In genomic region chr15:80695099-80695910, GRCh38 we compare ENCODE assay signal across 8 cellular contexts. TPM values are rescaled to one million over a fixed set of nuclear protein-coding genes. Genes with fewer than 3 reads are reported as not detected.
DNase-seq lines count a peak whose midpoint lies in the region; ATAC-seq and TF ChIP-seq lines count a peak whose summit lies in the region.

TSS of gene ABHD17C (plus strand) at chr15:80695310. CDS start at chr15:80695430, 120 bp downstream.

- peaks cover 30% of the 10 kb centered on the region for H3K4me1 ChIP-seq in RWPE2 (ENCODE audit: insufficient read depth, poor library complexity, severe bottlenecking)

- H3K27me3 Mint-ChIP-seq in activated naive CD8-positive, alpha-beta T cell = no peaks in the 10 kb centered on the region

- H3K27ac Mint-ChIP-seq in activated naive CD8-positive, alpha-beta T cell = peak within 1 kb of the TSS; percentile 84

- H3K4me3 ChIP-seq in RWPE2 (ENCODE audit: severe bottlenecking) = peak within 1 kb of the TSS; percentile 91

- H3K36me3 Mint-ChIP-seq in activated naive CD8-positive, alpha-beta T cell = no peaks in the 10 kb centered on the region

- intact Hi-C loops in Right ventricle myocardium inferior (cut with DNase I) = loop anchor here (10.0 kb wide), 1 partner anchor 289 kb away; the partner anchor contains the start of gene MESD

- no peak for TF ChIP-seq CTCF in RWPE2 (IDR thresholded peaks at IDR 0.05; ENCODE audit: poor library complexity, severe bottlenecking)
- no peak for TF ChIP-seq CTCF in omental fat pad (IDR thresholded peaks at IDR 0.05)

- peak within 1 kb of the TSS; percentile 69 for H3K27ac ChIP-seq in RWPE2 (ENCODE audit: poor library complexity, severe bottlenecking)

- H3K4me1 Mint-ChIP-seq in activated naive CD8-positive, alpha-beta T cell (ENCODE audit: low read depth) = peaks cover 21% of the 10 kb centered on the region

- ATAC-seq in GM19351 (IDR thresholded peaks at IDR 0.05; ENCODE audit: unreplicated experiment) = peak; percentile 69
- ATAC-seq in HG03460 (IDR thresholded peaks at IDR 0.05; ENCODE audit: unreplicated experiment) = peak; percentile 65
- ATAC-seq in RWPE2 (ENCODE audit: low read depth) = peak; percentile 55
- peak; percentile 84 for ATAC-seq in Right ventricle myocardium inferior
- ATAC-seq in omental fat pad (ENCODE audit: low FRiP score) = peak; percentile 87

- DNase-seq in C1 segment of cervical spinal cord (lab: John Stamatoyannopoulos, UW) (peak in 10 of 14 donors; percentile 4 to 69 (median 38)), RWPE2 (ENCODE audit: low spot score) (peak; percentile 76), Right ventricle myocardium inferior (ENCODE audit: missing footprints) (peak; percentile 83), omental fat pad (ENCODE audit: low spot score) (no peak), amniotic stem cell (lab: John Stamatoyannopoulos, UW) (no peak)

- no peaks in the 10 kb centered on the region for H3K9me3 ChIP-seq in RWPE2 (ENCODE audit: severe bottlenecking)

- H3K27me3 ChIP-seq in RWPE2 (ENCODE audit: insufficient read depth, poor library complexity, severe bottlenecking) = no peaks in the 10 kb centered on the region

- H3K9me3 Mint-ChIP-seq in activated naive CD8-positive, alpha-beta T cell (ENCODE audit: low read depth) = no peaks in the 10 kb centered on the region

- H3K4me3 Mint-ChIP-seq in activated naive CD8-positive, alpha-beta T cell = peak within 1 kb of the TSS; percentile 92

- H3K36me3 ChIP-seq in RWPE2 (ENCODE audit: low read depth) = peaks cover 19% of the 10 kb centered on the region

RNA-seq across cellular contexts. Expression of gene ABHD17C, which starts in this region (rescaled TPM):
- total RNA-seq in Right ventricle myocardium inferior (7.5 TPM), omental fat pad (1 to 10 TPM; 1.1 to 4.3 (median 2.1) TPM)

Comparison
In these comparisons a context has a peak if more than half of its experiments do, and no peak if none do; other contexts are left out.
1. DNase-seq: peak in C1 segment of cervical spinal cord (10 of 14), RWPE2 (single experiment) and Right ventricle myocardium inferior (single experiment); none in omental fat pad (single experiment) and amniotic stem cell (single experiment).
2. Peak in every context shown above with its lines, with median percentiles within 50 percentile points of each other: ATAC-seq.